In the genomic region with DNA sequence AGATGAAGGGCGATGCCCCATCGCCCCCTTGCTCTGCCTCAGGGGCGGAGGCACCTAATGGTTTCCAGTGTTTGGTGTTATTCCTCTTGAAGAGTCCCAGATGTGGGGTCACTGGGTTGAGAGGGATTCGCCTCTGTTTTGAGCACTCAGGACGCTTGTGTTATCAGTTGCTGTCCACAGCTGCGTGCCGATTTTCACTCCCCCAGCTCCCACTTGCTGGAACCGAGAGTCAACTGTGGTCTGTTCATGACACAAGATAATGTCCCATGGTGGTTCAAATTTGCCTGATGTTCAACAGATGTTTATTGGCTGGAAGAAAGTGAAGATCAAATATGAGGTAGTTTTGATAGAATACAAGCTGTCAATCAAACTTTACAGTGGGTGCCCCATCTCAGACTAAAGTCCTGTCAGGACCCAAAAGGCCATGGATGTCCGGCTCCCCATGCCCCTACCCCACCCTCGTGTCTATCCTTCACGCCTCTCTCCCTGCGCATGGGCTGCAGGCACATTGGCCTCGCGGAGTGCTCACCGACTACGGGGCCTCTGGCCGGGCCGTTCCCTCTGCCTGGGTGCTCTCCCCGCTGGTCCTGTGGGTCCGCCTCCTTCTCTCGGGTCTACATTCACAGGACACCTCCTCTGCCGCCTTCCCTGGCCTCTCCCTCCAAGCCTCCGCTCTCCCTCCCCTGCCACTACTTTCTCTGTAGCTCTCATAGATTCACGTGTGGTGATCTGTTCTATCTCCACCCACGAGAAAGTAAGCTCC, we compare ENCODE assay signal across 15 cellular contexts.
"Had no signal": no experiment of that assay in that cellular context is flagged by ENCODE, and none has a peak within 500 bp of the region (broad histone marks: within the 10 kb centered on the region; RNA-seq: fewer than 3 reads in every experiment).

No MANE protein-coding gene starts in this region.

- H3K4me1 ChIP-seq: suprapubic skin had no signal

- H3K36me3 Mint-ChIP-seq: immature natural killer cell; naive thymus-derived CD4-positive, alpha-beta T cell; type B pancreatic cell; WTC11 had no signal

- H3K27me3 ChIP-seq: suprapubic skin had no signal

- H3K27ac ChIP-seq: suprapubic skin had no signal

- H3K4me3 Mint-ChIP-seq: activated CD4-positive, alpha-beta T cell treated with anti-CD3 and anti-CD28 coated beads, Interleukin-2, amount 10 ng/mL, durations not matched to agents 7 days and 5 days; immature natural killer cell; naive thymus-derived CD4-positive, alpha-beta T cell; T-helper 17 cell; type B pancreatic cell; WTC11 had no signal

- DNase-seq: activated CD4-positive, alpha-beta T cell treated with anti-CD3 and anti-CD28 coated beads, Interleukin-2, amount 10 ng/mL, durations not matched to agents 7 days and 5 days; activated CD8-positive, alpha-beta memory T cell treated with anti-CD3 and anti-CD28 coated beads for 24 hours; activated naive CD4-positive, alpha-beta T cell; aorta; cerebellar nuclear complex; head of caudate nucleus; immature natural killer cell; naive thymus-derived CD4-positive, alpha-beta T cell; stimulated activated CD4-positive, alpha-beta T cell treated with anti-CD3 and anti-CD28 coated beads, Interleukin-4, amount 100 ng/mL, for 1 hour; stimulated activated naive CD4-positive, alpha-beta T cell treated with Interleukin-2 at 50 U/mL for 16 hours; T-helper 17 cell had no signal

- H3K36me3 ChIP-seq: suprapubic skin had no signal

- H3K9me3 Mint-ChIP-seq: activated CD4-positive, alpha-beta T cell treated with anti-CD3 and anti-CD28 coated beads, Interleukin-2, amount 10 ng/mL, durations not matched to agents 7 days and 5 days; immature natural killer cell; type B pancreatic cell; WTC11 had no signal

- H3K9me3 ChIP-seq: suprapubic skin had no signal

- ATAC-seq: naive thymus-derived CD4-positive, alpha-beta T cell; SK-N-SH treated with all-trans-retinoic acid at 6 μM for 48 hours; T-helper 17 cell; WTC11 had no signal

- H3K4me3 ChIP-seq: suprapubic skin had no signal

- H3K27me3 Mint-ChIP-seq: activated CD4-positive, alpha-beta T cell treated with anti-CD3 and anti-CD28 coated beads, Interleukin-2, amount 10 ng/mL, durations not matched to agents 7 days and 5 days; naive thymus-derived CD4-positive, alpha-beta T cell; type B pancreatic cell had no signal

- H3K27ac Mint-ChIP-seq: activated CD4-positive, alpha-beta T cell treated with anti-CD3 and anti-CD28 coated beads, Interleukin-2, amount 10 ng/mL, durations not matched to agents 7 days and 5 days; immature natural killer cell; T-helper 17 cell; type B pancreatic cell; WTC11 had no signal
